27 cellular contexts compared by ENCODE assay signal in the genomic region with DNA sequence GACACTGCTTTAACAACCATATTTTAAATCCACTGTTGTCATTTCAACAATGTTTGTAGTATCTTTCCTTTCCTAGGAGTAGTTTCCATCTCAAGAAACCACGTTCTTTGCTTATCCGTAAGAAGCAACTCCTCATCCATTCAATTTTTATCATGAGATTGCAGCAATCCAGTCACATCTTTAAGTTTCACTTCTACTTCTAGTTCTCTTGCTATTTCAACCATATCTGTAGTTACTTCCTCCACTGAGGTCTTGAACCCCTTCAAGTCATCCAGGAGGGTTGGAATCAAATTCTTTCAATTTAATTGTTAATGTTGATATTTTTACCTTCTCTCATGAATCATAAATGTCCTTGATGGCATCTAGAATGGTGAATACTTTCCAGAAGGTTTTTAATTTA.
"Had no signal": no experiment of that assay in that cellular context is flagged by ENCODE, and none has a peak within 500 bp of the region (broad histone marks: within the 10 kb centered on the region; RNA-seq: fewer than 3 reads in every experiment).

No MANE protein-coding gene starts in this region.

- H3K4me1 Mint-ChIP-seq: activated CD4-positive, alpha-beta T cell treated with anti-CD3 and anti-CD28 coated beads, Interleukin-2, amount 10 ng/mL, durations not matched to agents 7 days and 5 days; activated CD8-positive, alpha-beta memory T cell treated with anti-CD3 and anti-CD28 coated beads, Interleukin-2, amount 10 ng/mL, durations not matched to agents 7 days and 5 days; brain; neural progenitor cell had no signal

- H3K9me3 Mint-ChIP-seq: activated CD8-positive, alpha-beta T cell treated with anti-CD3 and anti-CD28 coated beads for 36 hours; activated naive CD8-positive, alpha-beta T cell treated with anti-CD3 and anti-CD28 coated beads, Interleukin-2, amount 50 U/mL, for 24 hours; activated T-helper 1 cell treated with anti-CD3 and anti-CD28 coated beads, Interleukin-12 subunit alpha, Interleukin-12 subunit beta, Interleukin-2, Interleukin-4 antibody, amounts not matched to agents 30 ng/mL and 10 ng/mL and 1 ng/mL, durations not matched to agents 14 hours and 24 hours and 36 hours; naive thymus-derived CD8-positive, alpha-beta T cell; stimulated activated naive B cell treated with anti-CD40 and anti-IgM and Interleukin-4, amounts not matched to agents 10 μg/mL and 1 μg/mL and 100 μg/mL, for 72 hours had no signal

- H3K4me1 ChIP-seq: heart right ventricle, neural progenitor cell, sigmoid colon, transverse colon had no signal

- H3K4me2 ChIP-seq: neural progenitor cell, smooth muscle cell had no signal

- DNase-seq: activated CD4-positive, alpha-beta T cell treated with anti-CD3 and anti-CD28 coated beads, Interleukin-2, amount 10 ng/mL, durations not matched to agents 7 days and 5 days; activated CD4-positive, CD25-positive, alpha-beta regulatory T cell treated with anti-CD3 and anti-CD28 coated beads, Interleukin-2, amount 50 U/mL, for 72 hours; activated CD8-positive, alpha-beta memory T cell treated with anti-CD3 and anti-CD28 coated beads, Interleukin-2, amount 10 ng/mL, durations not matched to agents 7 days and 5 days; activated CD8-positive, alpha-beta T cell treated with anti-CD3 and anti-CD28 coated beads for 36 hours; activated gamma-delta T cell; activated naive CD4-positive, alpha-beta T cell treated with anti-CD3 and anti-CD28 coated beads, Interleukin-2, amount 50 U/mL, for 16 hours; activated naive CD8-positive, alpha-beta T cell treated with anti-CD3 and anti-CD28 coated beads, Interleukin-2, amount 50 U/mL, for 24 hours; activated T-cell treated with anti-CD3 and anti-CD28 coated beads for 4 hours; effector CD4-positive, alpha-beta T cell; heart right ventricle; islet precursor cell; left colon; mesendoderm; mucosa of descending colon; naive thymus-derived CD8-positive, alpha-beta T cell; retina; sigmoid colon; stimulated activated CD4-positive, alpha-beta T cell treated with anti-CD3 and anti-CD28 coated beads, Interleukin-15, amount 100 ng/mL, for 24 hours; stimulated activated CD8-positive, alpha-beta memory T cell treated with anti-CD3 and anti-CD28 coated beads, Interleukin-4, amount 100 ng/mL, for 48 hours; stimulated activated naive B cell treated with anti-CD40 and anti-IgM and Interleukin-4, amounts not matched to agents 10 μg/mL and 1 μg/mL and 100 μg/mL, for 72 hours; transverse colon had no signal

- H3K4me3 ChIP-seq: heart right ventricle, mucosa of descending colon, neural progenitor cell, sigmoid colon, smooth muscle cell, transverse colon had no signal

- H3K27ac ChIP-seq: heart right ventricle, neural progenitor cell, sigmoid colon, transverse colon, VCaP had no signal

- H3K4me3 Mint-ChIP-seq: activated CD4-positive, alpha-beta T cell treated with anti-CD3 and anti-CD28 coated beads, Interleukin-2, amount 10 ng/mL, durations not matched to agents 7 days and 5 days; activated CD8-positive, alpha-beta memory T cell treated with anti-CD3 and anti-CD28 coated beads, Interleukin-2, amount 10 ng/mL, durations not matched to agents 7 days and 5 days; activated CD8-positive, alpha-beta T cell treated with anti-CD3 and anti-CD28 coated beads for 36 hours; activated naive CD8-positive, alpha-beta T cell treated with anti-CD3 and anti-CD28 coated beads, Interleukin-2, amount 50 U/mL, for 24 hours; activated T-helper 1 cell treated with anti-CD3 and anti-CD28 coated beads, Interleukin-12 subunit alpha, Interleukin-12 subunit beta, Interleukin-2, Interleukin-4 antibody, amounts not matched to agents 30 ng/mL and 10 ng/mL and 1 ng/mL, durations not matched to agents 14 hours and 24 hours and 36 hours; brain; naive thymus-derived CD8-positive, alpha-beta T cell; neural progenitor cell; stimulated activated naive B cell treated with anti-CD40 and anti-IgM and Interleukin-4, amounts not matched to agents 10 μg/mL and 1 μg/mL and 100 μg/mL, for 72 hours had no signal

- H3K27me3 Mint-ChIP-seq: activated CD4-positive, alpha-beta T cell treated with anti-CD3 and anti-CD28 coated beads, Interleukin-2, amount 10 ng/mL, durations not matched to agents 7 days and 5 days; activated CD8-positive, alpha-beta memory T cell treated with anti-CD3 and anti-CD28 coated beads, Interleukin-2, amount 10 ng/mL, durations not matched to agents 7 days and 5 days; activated CD8-positive, alpha-beta T cell treated with anti-CD3 and anti-CD28 coated beads for 36 hours; activated naive CD8-positive, alpha-beta T cell treated with anti-CD3 and anti-CD28 coated beads, Interleukin-2, amount 50 U/mL, for 24 hours; brain; naive thymus-derived CD8-positive, alpha-beta T cell; progenitor cell of endocrine pancreas; stimulated activated naive B cell treated with anti-CD40 and anti-IgM and Interleukin-4, amounts not matched to agents 10 μg/mL and 1 μg/mL and 100 μg/mL, for 72 hours had no signal

- H2AFZ ChIP-seq: neural progenitor cell had no signal

- H3K27ac Mint-ChIP-seq: activated CD4-positive, alpha-beta T cell treated with anti-CD3 and anti-CD28 coated beads, Interleukin-2, amount 10 ng/mL, durations not matched to agents 7 days and 5 days; activated CD8-positive, alpha-beta memory T cell treated with anti-CD3 and anti-CD28 coated beads, Interleukin-2, amount 10 ng/mL, durations not matched to agents 7 days and 5 days; activated CD8-positive, alpha-beta T cell treated with anti-CD3 and anti-CD28 coated beads for 36 hours; activated naive CD8-positive, alpha-beta T cell treated with anti-CD3 and anti-CD28 coated beads, Interleukin-2, amount 50 U/mL, for 24 hours; activated T-helper 1 cell treated with anti-CD3 and anti-CD28 coated beads, Interleukin-12 subunit alpha, Interleukin-12 subunit beta, Interleukin-2, Interleukin-4 antibody, amounts not matched to agents 30 ng/mL and 10 ng/mL and 1 ng/mL, durations not matched to agents 14 hours and 24 hours and 36 hours; brain; naive thymus-derived CD8-positive, alpha-beta T cell; neural progenitor cell; progenitor cell of endocrine pancreas; stimulated activated naive B cell treated with anti-CD40 and anti-IgM and Interleukin-4, amounts not matched to agents 10 μg/mL and 1 μg/mL and 100 μg/mL, for 72 hours had no signal

- H3K9me3 ChIP-seq: sigmoid colon, transverse colon had no signal

- H3K27me3 ChIP-seq: heart right ventricle, neural progenitor cell, sigmoid colon, transverse colon had no signal

- H3K9ac ChIP-seq: neural progenitor cell had no signal

- ATAC-seq: activated CD8-positive, alpha-beta memory T cell treated with anti-CD3 and anti-CD28 coated beads, Interleukin-2, amount 10 ng/mL, durations not matched to agents 7 days and 5 days; activated CD8-positive, alpha-beta T cell treated with anti-CD3 and anti-CD28 coated beads for 36 hours; activated naive CD8-positive, alpha-beta T cell treated with anti-CD3 and anti-CD28 coated beads, Interleukin-2, amount 50 U/mL, for 24 hours; heart right ventricle; left colon; mucosa of descending colon; naive thymus-derived CD8-positive, alpha-beta T cell; stimulated activated naive B cell treated with anti-CD40 and anti-IgM and Interleukin-4, amounts not matched to agents 10 μg/mL and 1 μg/mL and 100 μg/mL, for 72 hours had no signal
